1 cellular context compared by ENCODE assay signal in the genomic region with DNA sequence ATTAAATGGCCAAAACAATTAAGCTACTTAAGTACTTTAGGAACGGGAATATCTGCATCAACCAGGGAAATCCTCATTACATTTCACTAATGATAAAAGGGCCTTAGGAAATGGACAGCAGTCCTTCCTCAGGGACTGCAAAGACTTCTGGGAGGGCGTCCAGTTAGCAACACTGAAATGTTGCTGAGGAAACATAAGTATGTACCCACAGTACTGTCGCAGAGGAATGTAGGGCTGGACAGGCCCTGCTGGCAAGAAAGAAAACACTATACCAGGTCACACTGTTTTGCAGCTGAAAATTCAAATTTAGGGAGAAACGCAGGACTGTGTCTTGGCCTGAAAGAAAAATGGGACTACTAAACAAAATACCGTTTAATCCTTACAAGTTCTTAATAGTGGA.
TF ChIP-seq lines count a peak whose summit lies in the region.

No MANE protein-coding gene starts in this region.

TF ChIP-seq in neural cell, 6 proteins besides CTCF, POLR2A, EP300 and RAD21 (continued from another document):
- TF ChIP-seq, protein P1, sequence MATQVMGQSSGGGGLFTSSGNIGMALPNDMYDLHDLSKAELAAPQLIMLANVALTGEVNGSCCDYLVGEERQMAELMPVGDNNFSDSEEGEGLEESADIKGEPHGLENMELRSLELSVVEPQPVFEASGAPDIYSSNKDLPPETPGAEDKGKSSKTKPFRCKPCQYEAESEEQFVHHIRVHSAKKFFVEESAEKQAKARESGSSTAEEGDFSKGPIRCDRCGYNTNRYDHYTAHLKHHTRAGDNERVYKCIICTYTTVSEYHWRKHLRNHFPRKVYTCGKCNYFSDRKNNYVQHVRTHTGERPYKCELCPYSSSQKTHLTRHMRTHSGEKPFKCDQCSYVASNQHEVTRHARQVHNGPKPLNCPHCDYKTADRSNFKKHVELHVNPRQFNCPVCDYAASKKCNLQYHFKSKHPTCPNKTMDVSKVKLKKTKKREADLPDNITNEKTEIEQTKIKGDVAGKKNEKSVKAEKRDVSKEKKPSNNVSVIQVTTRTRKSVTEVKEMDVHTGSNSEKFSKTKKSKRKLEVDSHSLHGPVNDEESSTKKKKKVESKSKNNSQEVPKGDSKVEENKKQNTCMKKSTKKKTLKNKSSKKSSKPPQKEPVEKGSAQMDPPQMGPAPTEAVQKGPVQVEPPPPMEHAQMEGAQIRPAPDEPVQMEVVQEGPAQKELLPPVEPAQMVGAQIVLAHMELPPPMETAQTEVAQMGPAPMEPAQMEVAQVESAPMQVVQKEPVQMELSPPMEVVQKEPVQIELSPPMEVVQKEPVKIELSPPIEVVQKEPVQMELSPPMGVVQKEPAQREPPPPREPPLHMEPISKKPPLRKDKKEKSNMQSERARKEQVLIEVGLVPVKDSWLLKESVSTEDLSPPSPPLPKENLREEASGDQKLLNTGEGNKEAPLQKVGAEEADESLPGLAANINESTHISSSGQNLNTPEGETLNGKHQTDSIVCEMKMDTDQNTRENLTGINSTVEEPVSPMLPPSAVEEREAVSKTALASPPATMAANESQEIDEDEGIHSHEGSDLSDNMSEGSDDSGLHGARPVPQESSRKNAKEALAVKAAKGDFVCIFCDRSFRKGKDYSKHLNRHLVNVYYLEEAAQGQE (IDR thresholded peaks at IDR 0.05; ENCODE audit: borderline replicate concordance), result no peak
